ENCODE assay signal across 8 cellular contexts in the genomic region with DNA sequence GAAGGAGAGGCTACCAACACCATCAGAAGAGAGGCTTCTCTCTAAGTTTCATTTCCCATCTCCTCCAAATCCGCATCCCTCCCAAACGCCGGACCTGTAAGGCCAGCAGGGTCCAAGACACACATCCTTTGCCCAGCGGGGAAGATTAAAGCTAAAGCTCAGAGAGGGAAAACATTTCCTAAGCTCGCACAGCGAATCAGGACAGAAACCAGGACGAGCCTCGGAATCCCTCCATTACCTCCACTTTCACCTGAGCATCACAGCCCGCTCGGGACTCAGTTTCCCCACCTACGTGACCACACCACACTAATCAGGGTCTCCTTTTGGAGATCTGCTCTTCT. TPM values are rescaled to one million over a fixed set of nuclear protein-coding genes. Genes with fewer than 3 reads are reported as not detected.
DNase-seq lines count a peak whose midpoint lies in the region; ATAC-seq and TF ChIP-seq lines count a peak whose summit lies in the region.

No MANE protein-coding gene starts in this region.

- H3K4me1 ChIP-seq in right atrium auricular region, result peaks cover 0 to 25% of the 10 kb centered on the region in 2 donors

- TF ChIP-seq CTCF in right atrium auricular region (IDR thresholded peaks at IDR 0.05), result no peak
- TF ChIP-seq CTCF in astrocyte of the spinal cord (IDR thresholded peaks at IDR 0.05; ENCODE audit: low read depth, low read length), result no peak

- CTCF ChIA-PET in HEK293T (lab: Yijun Ruan, JAX), result interaction anchor here (1.0 to 1.7 kb wide), 3 partner anchors 12 to 28 kb away, joined by 4 to 10 read pairs (median 7); no protein-coding TSS in a partner anchor

- no peak for ATAC-seq in left ventricle myocardium superior
- no peak for ATAC-seq in HG03469 (IDR thresholded peaks at IDR 0.05; ENCODE audit: unreplicated experiment)
- no peak for ATAC-seq in HG02981 (IDR thresholded peaks at IDR 0.05; ENCODE audit: unreplicated experiment)

- intact Hi-C loops in left ventricle myocardium superior (cut with micrococcal nuclease), result no loop called here

- H3K27ac ChIP-seq in right atrium auricular region, result peak overlapping the region; percentile 95 to 98

- in situ Hi-C loops in astrocyte of the spinal cord (cut with HindIII; ENCODE audit: low sequenced_read_pairs), result no loop called here

- POLR2A ChIA-PET in HEK293T (lab: Yijun Ruan, JAX), result interaction anchor here (0.6 to 2.1 kb wide), 9 partner anchors 10 to 42 kb away, joined by 3 to 10 read pairs (median 3); no protein-coding TSS in a partner anchor

- H3K36me3 ChIP-seq in right atrium auricular region, result no peaks in the 10 kb centered on the region

- no peak for DNase-seq in right atrium auricular region (ENCODE audit: low spot score)
- DNase-seq in left ventricle myocardium superior, result no peak
- DNase-seq in astrocyte of the spinal cord (ENCODE audit: low read depth, low spot score), result no peak
- DNase-seq in lung microvascular endothelial cell (ENCODE audit: low read depth in 2 of 2), result peak; percentile 28
- DNase-seq in cerebellar nuclear complex (lab: John Stamatoyannopoulos, UW), result no peak
- DNase-seq in HEK293T (ENCODE audit: extremely low spot score), result no peak

- H3K4me3 ChIP-seq in right atrium auricular region (peak overlapping the region; percentile 51 to 77), astrocyte of the spinal cord (ENCODE audit: low read depth, low read length) (peak overlapping the region; percentile 85)

- H3K27me3 ChIP-seq in right atrium auricular region, result no peaks in the 10 kb centered on the region

- no peaks in the 10 kb centered on the region for H3K9me3 ChIP-seq in right atrium auricular region

TF ChIP-seq in HEK293T, 16 proteins besides CTCF, POLR2A, EP300 and RAD21:
- TF ChIP-seq FOXM1 (IDR thresholded peaks at IDR 0.05; ENCODE audit: borderline replicate concordance), result no peak
- TF ChIP-seq NFRKB (IDR thresholded peaks at IDR 0.05), result no peak
- TF ChIP-seq, protein P1, sequence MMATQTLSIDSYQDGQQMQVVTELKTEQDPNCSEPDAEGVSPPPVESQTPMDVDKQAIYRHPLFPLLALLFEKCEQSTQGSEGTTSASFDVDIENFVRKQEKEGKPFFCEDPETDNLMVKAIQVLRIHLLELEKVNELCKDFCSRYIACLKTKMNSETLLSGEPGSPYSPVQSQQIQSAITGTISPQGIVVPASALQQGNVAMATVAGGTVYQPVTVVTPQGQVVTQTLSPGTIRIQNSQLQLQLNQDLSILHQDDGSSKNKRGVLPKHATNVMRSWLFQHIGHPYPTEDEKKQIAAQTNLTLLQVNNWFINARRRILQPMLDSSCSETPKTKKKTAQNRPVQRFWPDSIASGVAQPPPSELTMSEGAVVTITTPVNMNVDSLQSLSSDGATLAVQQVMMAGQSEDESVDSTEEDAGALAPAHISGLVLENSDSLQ (IDR thresholded peaks at IDR 0.05), result no peak
- no peak for TF ChIP-seq SP1 (IDR thresholded peaks at IDR 0.05)
- no peak for TF ChIP-seq CTBP1 (IDR thresholded peaks at IDR 0.05; ENCODE audit: borderline replicate concordance)
- TF ChIP-seq SUZ12 (IDR thresholded peaks at IDR 0.05), result no peak
- TF ChIP-seq ELF4 (IDR thresholded peaks at IDR 0.05), result no peak
- no peak for TF ChIP-seq LEF1 (IDR thresholded peaks at IDR 0.05; ENCODE audit: borderline replicate concordance)
- no peak for TF ChIP-seq TARDBP (IDR thresholded peaks at IDR 0.05)
- TF ChIP-seq ARNT (IDR thresholded peaks at IDR 0.05), result no peak
- no peak for TF ChIP-seq BHLHE40 (IDR thresholded peaks at IDR 0.05; ENCODE audit: borderline replicate concordance)
- TF ChIP-seq FOXK2 (IDR thresholded peaks at IDR 0.05), result no peak

RNA-seq across cellular contexts. Expression of a gene that starts 0.7 kb away (rescaled TPM):
- total RNA-seq in right atrium auricular region (10 to 100 TPM; 17.8 to 19.7 TPM), left ventricle myocardium superior (0.79 TPM), lung microvascular endothelial cell (0.65 and 23.4 TPM in 2 replicates)

RNA-seq across cellular contexts. Expression of a gene that starts 29.8 kb away (rescaled TPM):
- 10 to 100 TPM; 22.8 to 24.0 TPM for total RNA-seq in right atrium auricular region
- 29.8 TPM for total RNA-seq in left ventricle myocardium superior
- 5.0 and 5.6 TPM in 2 replicates for total RNA-seq in lung microvascular endothelial cell

RNA-seq across cellular contexts. Expression of a gene that starts 31.2 kb away (rescaled TPM):
- total RNA-seq in right atrium auricular region (1 to 10 TPM in 1 of 2 donors, not detected in 1; 1.8 TPM), left ventricle myocardium superior (0.57 TPM), lung microvascular endothelial cell (1.3 TPM in 1 of 2 replicates, not detected in the other)

RNA-seq across cellular contexts. Expression of a gene that starts 40.2 kb away (rescaled TPM):
- total RNA-seq in right atrium auricular region (10 to 100 TPM; 61.4 to 61.7 TPM), left ventricle myocardium superior (43.3 TPM), lung microvascular endothelial cell (32.9 and 49.0 TPM in 2 replicates)

RNA-seq across cellular contexts. Expression of a gene that starts 43.4 kb away (rescaled TPM):
- total RNA-seq in right atrium auricular region (100 to 1,000 TPM; 110 to 126 TPM), left ventricle myocardium superior (150 TPM), lung microvascular endothelial cell (49.0 and 51.2 TPM in 2 replicates)

Comparison
In these comparisons a context has a peak if more than half of its experiments do, and no peak if none do; other contexts are left out.
1. DNase-seq: peak in lung microvascular endothelial cell (2 of 2); none in right atrium auricular region (single experiment), left ventricle myocardium superior (single experiment), astrocyte of the spinal cord (single experiment), cerebellar nuclear complex (0 of 2) and HEK293T (single experiment).